In the genomic region with DNA sequence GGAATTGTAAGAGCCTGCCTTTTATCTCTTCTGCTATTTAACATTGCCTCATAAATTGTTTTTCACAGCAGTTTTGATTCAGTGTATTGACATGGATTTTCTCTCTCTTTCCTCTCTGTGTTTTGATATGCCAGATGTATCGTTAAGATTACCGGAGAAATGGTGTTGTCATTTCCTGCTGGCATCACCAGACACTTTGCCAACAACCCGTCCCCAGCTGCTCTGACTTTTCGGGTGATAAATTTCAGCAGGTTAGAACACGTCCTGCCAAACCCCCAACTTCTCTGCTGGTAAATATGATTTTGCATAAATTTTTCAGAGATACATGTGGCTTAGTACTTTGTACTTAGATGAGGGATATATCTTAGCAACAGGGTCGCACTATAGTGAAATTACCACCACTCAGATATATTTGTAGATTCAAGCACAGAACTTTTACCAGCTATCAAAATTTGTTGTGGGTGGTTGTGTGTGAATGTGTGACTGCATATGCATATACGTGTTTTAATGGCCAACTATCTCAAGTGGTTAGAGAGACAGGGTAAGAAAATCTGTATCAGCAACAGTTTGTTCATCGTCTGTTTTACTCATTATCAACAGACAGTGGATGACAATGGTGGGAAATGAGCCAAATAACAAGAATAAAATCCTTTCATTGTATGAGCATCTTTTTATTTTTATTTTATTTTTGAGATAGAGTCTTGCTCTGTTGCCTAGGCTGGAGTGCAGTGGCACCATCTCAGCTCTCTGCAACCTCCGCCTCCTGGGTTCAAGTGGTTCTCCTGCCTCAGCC, we compare ENCODE assay signal across 13 cellular contexts. TPM values are rescaled to one million over a fixed set of nuclear protein-coding genes. Genes with fewer than 3 reads are reported as not detected.
DNase-seq lines count a peak whose midpoint lies in the region; ATAC-seq and TF ChIP-seq lines count a peak whose summit lies in the region.
"Had no signal": no experiment of that assay in that cellular context is flagged by ENCODE, and none has a peak within 500 bp of the region (broad histone marks: within the 10 kb centered on the region; RNA-seq: fewer than 3 reads in every experiment).

No MANE protein-coding gene starts in this region.

- peaks cover 2% of the 10 kb centered on the region; the same call in 1 of the 2 replicates for H3K4me1 ChIP-seq in SJCRH30

- H3K4me3 Mint-ChIP-seq in chondrocyte (ENCODE audit: unreplicated experiment) = no peak overlapping the region
- H3K4me3 Mint-ChIP-seq: nephron had no signal

- peaks cover 2% of the 10 kb centered on the region for H3K36me3 Mint-ChIP-seq in chondrocyte (ENCODE audit: low read depth)

- peaks cover 6% of the 10 kb centered on the region for H3K9me3 Mint-ChIP-seq in chondrocyte (ENCODE audit: low read depth)
- H3K9me3 Mint-ChIP-seq: nephron had no signal

- no peaks in the 10 kb centered on the region for H3K36me3 ChIP-seq in SJCRH30

- TF ChIP-seq CTCF in GM12865 (IDR thresholded peaks at IDR 0.05; ENCODE audit: insufficient read depth, low read depth, low read length, missing control alignments) = no peak
- TF ChIP-seq CTCF in chondrocyte (IDR thresholded peaks at IDR 0.05) = no peak

- H3K27ac Mint-ChIP-seq in chondrocyte (ENCODE audit: unreplicated experiment) = no peak overlapping the region
- H3K27ac Mint-ChIP-seq: nephron had no signal

- DNase-seq in DMS 273 (lab: John Stamatoyannopoulos, UW; ENCODE audit: unreplicated experiment) (peak; percentile 52), DMS 273 treated with DMSO at 0.1 percent for 48 hours (lab: John Stamatoyannopoulos, UW) (no peak), GM12865 (ENCODE audit: low read depth) (peak; percentile 54), SJCRH30 (peak; percentile 9 to 16), epithelial cell of prostate (ENCODE audit: low read depth, low spot score) (peak; percentile 37), chondrocyte (ENCODE audit: low spot score) (no peak), NCI-H2227 (lab: John Stamatoyannopoulos, UW; ENCODE audit: unreplicated experiment) (no peak)
- DNase-seq: activated effector memory CD4-positive, alpha-beta T cell treated with Interleukin-2 at 50 U/mL for 16 hours had no signal

- H3K27ac ChIP-seq in SJCRH30 = no peak overlapping the region
- peak overlapping the region; percentile 43 for H3K27ac ChIP-seq in epithelial cell of prostate
- H3K27ac ChIP-seq: 22Rv1 had no signal

- no peak overlapping the region for H3K4me3 ChIP-seq in GM12865 (ENCODE audit: low read depth, low read length)
- no peak overlapping the region for H3K4me3 ChIP-seq in SJCRH30

- no peaks in the 10 kb centered on the region; the same call in 1 of the 2 replicates for H3K27me3 ChIP-seq in SJCRH30

- no peaks in the 10 kb centered on the region for H3K9me3 ChIP-seq in SJCRH30 (replicated peaks)

- ATAC-seq in HG02642 (IDR thresholded peaks at IDR 0.05; ENCODE audit: poor library complexity, unreplicated experiment) = no peak

- H3K27me3 Mint-ChIP-seq in chondrocyte (ENCODE audit: low read depth) = no peaks in the 10 kb centered on the region

- H3K4me1 Mint-ChIP-seq in chondrocyte (ENCODE audit: low read depth) = peaks cover 33% of the 10 kb centered on the region

RNA-seq across cellular contexts. Expression of a gene that starts 22.9 kb away (rescaled TPM):
- total RNA-seq in SJCRH30 (2014; rRNA removed; shearing (Covaris generic)) = not detected in 2 replicates
- total RNA-seq in chondrocyte = not detected in 3 replicates
- total RNA-seq: NCI-H460; T-helper 1 cell treated with Interleukin-12 subunit alpha and Interleukin-12 subunit beta and Interleukin-4 antibody, amounts not matched to agents 30 ng/mL and 1 ng/mL, for 36 hours had no signal

Comparison
In these comparisons a context has a peak if more than half of its experiments do, and no peak if none do; other contexts are left out.
1. DNase-seq: peak in DMS 273 (single experiment), GM12865 (single experiment), SJCRH30 (2 of 2) and epithelial cell of prostate (single experiment); none in DMS 273 treated with DMSO at 0.1 percent for 48 hours (single experiment), chondrocyte (single experiment) and NCI-H2227 (single experiment).